ENCODE assay signal across 8 cellular contexts in genomic region chr17:68057531-68057952, GRCh38. TPM values are rescaled to one million over a fixed set of nuclear protein-coding genes. Genes with fewer than 3 reads are reported as not detected.
DNase-seq lines count a peak whose midpoint lies in the region; ATAC-seq and TF ChIP-seq lines count a peak whose summit lies in the region.

No MANE protein-coding gene starts in this region.

- ATAC-seq in activated T-cell treated with anti-CD3 and anti-CD28 coated beads, Interleukin-2, amount 50 U/mL, for 72 hours (replicated peaks in 1 of 2), result peak; percentile 51 to 55
- peak in 1 of 2 donors; percentile 33 for ATAC-seq in upper lobe of left lung (ENCODE audit: low FRiP score in 2 of 2)
- no peak for ATAC-seq in HG02571 (IDR thresholded peaks at IDR 0.05; ENCODE audit: unreplicated experiment)
- no peak for ATAC-seq in omental fat pad (ENCODE audit: low FRiP score)

- peak; percentile 49 for TF ChIP-seq CTCF in kidney epithelial cell (IDR thresholded peaks at IDR 0.05; ENCODE audit: insufficient read depth, low read length, poor library complexity, severe bottlenecking)
- TF ChIP-seq CTCF in upper lobe of left lung (IDR thresholded peaks at IDR 0.05), result peak in 5 of 6 experiments; percentile 27 to 52 (median 35)
- no peak for TF ChIP-seq CTCF in omental fat pad (IDR thresholded peaks at IDR 0.05)

- H3K4me1 Mint-ChIP-seq in activated T-cell treated with anti-CD3 and anti-CD28 coated beads, Interleukin-2, amount 50 U/mL, for 72 hours (ENCODE audit: low read depth), result peaks cover 23% of the 10 kb centered on the region

- H3K9me3 ChIP-seq in upper lobe of left lung, result no peaks in the 10 kb centered on the region

- 47 to 52% methylated on average over 4 of the region's 4 CpGs for WGBS in upper lobe of left lung, 2 donors

- H3K27me3 ChIP-seq in kidney epithelial cell (ENCODE audit: control insufficient read depth, insufficient read depth, low read length), result no peaks in the 10 kb centered on the region
- no peaks in the 10 kb centered on the region for H3K27me3 ChIP-seq in upper lobe of left lung

- DNase-seq in GM04504 (ENCODE audit: low read depth) (peak; percentile 27), NCI-H1694 treated with DMSO at 0.1 percent for 48 hours (lab: John Stamatoyannopoulos, UW) (peak; percentile 47), kidney epithelial cell (ENCODE audit: low read depth) (no peak), upper lobe of left lung (peak in 1 of 2 donors; percentile 25), omental fat pad (ENCODE audit: low spot score) (no peak), NCI-H1436 (lab: John Stamatoyannopoulos, UW) (no peak)
- peak; percentile 31 to 38 for DNase-seq in activated T-cell treated with anti-CD3 and anti-CD28 coated beads, Interleukin-2, amount 50 U/mL, for 72 hours

- H3K4me3 ChIP-seq in kidney epithelial cell (ENCODE audit: low read depth, low read length) (no peak overlapping the region), upper lobe of left lung (no peak overlapping the region)

- no peak overlapping the region for H3K27ac Mint-ChIP-seq in activated T-cell treated with anti-CD3 and anti-CD28 coated beads, Interleukin-2, amount 50 U/mL, for 72 hours

- no peak overlapping the region for H3K27ac ChIP-seq in upper lobe of left lung

- peaks cover 7% of the 10 kb centered on the region for H3K27me3 Mint-ChIP-seq in activated T-cell treated with anti-CD3 and anti-CD28 coated beads, Interleukin-2, amount 50 U/mL, for 72 hours (ENCODE audit: low read depth)

- TF ChIP-seq POLR2A in upper lobe of left lung (IDR thresholded peaks at IDR 0.05), result no peak

- H3K36me3 ChIP-seq in kidney epithelial cell (ENCODE audit: control insufficient read depth, insufficient read depth, low read length) (no peaks in the 10 kb centered on the region), upper lobe of left lung (no peaks in the 10 kb centered on the region)

- H3K9me3 Mint-ChIP-seq in activated T-cell treated with anti-CD3 and anti-CD28 coated beads, Interleukin-2, amount 50 U/mL, for 72 hours, result no peaks in the 10 kb centered on the region

- no peaks in the 10 kb centered on the region for H3K36me3 Mint-ChIP-seq in activated T-cell treated with anti-CD3 and anti-CD28 coated beads, Interleukin-2, amount 50 U/mL, for 72 hours (ENCODE audit: insufficient read depth in 2 of 2)

- H3K4me3 Mint-ChIP-seq in activated T-cell treated with anti-CD3 and anti-CD28 coated beads, Interleukin-2, amount 50 U/mL, for 72 hours, result no peak overlapping the region

- no peak for TF ChIP-seq EP300 in upper lobe of left lung (IDR thresholded peaks at IDR 0.05)

- peaks cover 15 to 28% (median 16%) of the 10 kb centered on the region in 4 donors for H3K4me1 ChIP-seq in upper lobe of left lung

RNA-seq across cellular contexts. Expression of gene KPNA2, which starts 22.0 kb away (rescaled TPM):
- 100 to 1,000 TPM; 193 to 201 TPM for total RNA-seq in activated T-cell treated with anti-CD3 and anti-CD28 coated beads, Interleukin-2, amount 50 U/mL, for 72 hours
- total RNA-seq in kidney epithelial cell (79.1 and 91.9 TPM in 2 replicates), upper lobe of left lung (10 to 100 TPM; 10.7 to 39.4 (median 26.7) TPM), omental fat pad (10 to 100 TPM; 13.2 to 64.1 (median 23.4) TPM)

Comparison
In these comparisons a context has a peak if more than half of its experiments do, and no peak if none do; other contexts are left out.
1. DNase-seq: peak in GM04504 (single experiment), NCI-H1694 treated with DMSO at 0.1 percent for 48 hours (single experiment) and activated T-cell treated with anti-CD3 and anti-CD28 coated beads, Interleukin-2, amount 50 U/mL, for 72 hours (2 of 2); none in kidney epithelial cell (single experiment), omental fat pad (single experiment) and NCI-H1436 (single experiment).
2. ATAC-seq: peak in activated T-cell treated with anti-CD3 and anti-CD28 coated beads, Interleukin-2, amount 50 U/mL, for 72 hours (2 of 2); none in HG02571 (single experiment) and omental fat pad (single experiment).
3. CTCF ChIP-seq: peak in kidney epithelial cell (single experiment) and upper lobe of left lung (5 of 6); none in omental fat pad (0 of 3).